In the genomic region with DNA sequence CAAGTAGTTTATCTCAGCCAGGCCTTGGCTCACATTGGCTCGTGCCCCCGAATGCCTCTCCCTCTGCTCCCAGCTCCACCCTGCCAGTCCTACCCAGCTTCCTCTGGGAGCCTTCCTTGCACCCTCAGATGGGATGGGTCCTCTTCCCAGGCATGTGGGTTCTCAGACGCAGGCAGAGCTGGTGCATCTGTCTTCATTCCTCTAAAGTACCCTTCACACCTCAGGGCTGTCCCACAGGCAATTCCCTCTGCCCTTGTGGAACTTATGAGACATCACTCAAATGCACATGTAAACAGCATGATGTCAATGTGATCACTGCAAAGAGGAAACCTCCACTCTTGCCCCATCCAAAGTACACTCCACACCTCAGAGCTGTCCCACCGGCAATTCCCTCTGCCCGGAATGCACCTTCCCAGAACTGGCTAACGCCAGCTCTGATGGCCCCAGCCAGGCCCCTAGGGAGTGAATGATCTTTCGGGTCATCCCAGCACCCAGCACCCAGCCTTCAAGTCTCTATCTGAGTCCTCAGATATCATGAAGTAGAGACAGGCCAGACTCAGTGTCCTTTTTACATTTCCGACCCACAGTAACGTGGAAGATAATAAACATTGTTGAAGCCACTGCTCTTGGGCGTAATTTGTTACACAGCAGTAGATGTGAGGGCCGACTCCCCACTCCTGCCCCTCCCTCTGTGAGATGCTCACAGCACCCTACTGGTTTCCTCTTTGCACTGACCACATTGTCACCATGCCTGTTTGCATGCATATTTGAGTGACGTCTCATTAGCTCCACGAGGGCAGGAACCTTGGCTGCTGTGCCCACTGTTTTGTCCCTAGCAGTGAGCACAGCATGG, we compare ENCODE assay signal across 1 cellular context.
TF ChIP-seq lines count a peak whose summit lies in the region.

No MANE protein-coding gene starts in this region.

TF ChIP-seq in IMR-90, 13 proteins besides CTCF, POLR2A, EP300 and RAD21 (continued from another document):
- TF ChIP-seq ELK1 (IDR thresholded peaks at IDR 0.05; ENCODE audit: borderline replicate concordance, low read depth, low read length) (no peak), MXI1 (IDR thresholded peaks at IDR 0.05; ENCODE audit: borderline replicate concordance, low read depth, low read length) (no peak), RCOR1 (IDR thresholded peaks at IDR 0.05; ENCODE audit: insufficient replicate concordance, low read length) (no peak), SMC3 (IDR thresholded peaks at IDR 0.05; ENCODE audit: low read depth, low read length) (no peak), USF2 (IDR thresholded peaks at IDR 0.05; ENCODE audit: low read depth, low read length) (no peak), CHD1 (IDR thresholded peaks at IDR 0.05; ENCODE audit: low read depth, low read length) (no peak)
